Comparison of ENCODE assay signal across 8 cellular contexts in genomic region chr2:164061129-164061746, GRCh38.
A peak's percentile ranks its signal among the peaks of the same experiment; 100 is the strongest.
DNase-seq lines count a peak whose midpoint lies in the region; ATAC-seq and TF ChIP-seq lines count a peak whose summit lies in the region.

No MANE protein-coding gene starts in this region.

- no peaks in the 10 kb centered on the region for H3K27me3 ChIP-seq in AG04450 (ENCODE audit: control insufficient read depth, insufficient read depth, low read length)
- H3K27me3 ChIP-seq in osteoblast (ENCODE audit: insufficient read depth, low read length): no peaks in the 10 kb centered on the region

- H3K36me3 ChIP-seq in osteoblast (ENCODE audit: insufficient read depth, low read length): no peaks in the 10 kb centered on the region

- peak; percentile 66 for TF ChIP-seq CTCF in AG04450 (IDR thresholded peaks at IDR 0.05; ENCODE audit: low read depth, low read length)
- peak; percentile 74 for TF ChIP-seq CTCF in osteoblast (IDR thresholded peaks at IDR 0.05; ENCODE audit: extremely low read depth, low read depth, low read length)

- H3K4me1 ChIP-seq in osteoblast (ENCODE audit: insufficient read depth, low read length): no peaks in the 10 kb centered on the region

- peak overlapping the region; percentile 3 for H3K4me2 ChIP-seq in osteoblast (ENCODE audit: insufficient read depth, low read length)

- H3K4me3 ChIP-seq in AG04450 (ENCODE audit: low read depth, low read length): no peak overlapping the region
- no peak overlapping the region for H3K4me3 ChIP-seq in osteoblast (ENCODE audit: insufficient read depth, low read length)

- CTCF ChIA-PET in AG04450 (lab: Charles Lee): interaction anchor here (0.5 to 2.4 kb wide), 29 partner anchors 9 to 906 kb away, joined by 3 to 29 read pairs (median 4); no protein-coding TSS in a partner anchor

- H3K9me3 ChIP-seq in AG04450 (ENCODE audit: control insufficient read depth, insufficient read depth, low read length): no peaks in the 10 kb centered on the region
- no peaks in the 10 kb centered on the region for H3K9me3 ChIP-seq in osteoblast (ENCODE audit: low read depth, low read length)

- POLR2A ChIA-PET in AG04450 (lab: Yijun Ruan, JAX): no interaction called here

- no peaks in the 10 kb centered on the region for H3K79me2 ChIP-seq in osteoblast (ENCODE audit: insufficient read depth, low read length)

- no peak overlapping the region for H2AFZ ChIP-seq in osteoblast (ENCODE audit: low read length)

- H4K20me1 ChIP-seq in osteoblast (ENCODE audit: insufficient read depth, low read length): no peaks in the 10 kb centered on the region

- ATAC-seq in GM18498 (IDR thresholded peaks at IDR 0.05; ENCODE audit: unreplicated experiment): peak; percentile 75
- peak; percentile 49 for ATAC-seq in HG03108 (IDR thresholded peaks at IDR 0.05; ENCODE audit: unreplicated experiment)

- DNase-seq in AG04450 (ENCODE audit: low read depth, low spot score) (no peak), OCI-M1 (lab: John Stamatoyannopoulos, UW) (peak; percentile 81), fibroblast of gingiva (ENCODE audit: low read depth) (peak; percentile 9), osteoblast (ENCODE audit: insufficient read length, low spot score, missing footprints) (peak; percentile 15), cortex of kidney (lab: John Stamatoyannopoulos, UW) (no peak), NCI-H2171 treated with DMSO at 0.1 percent for 48 hours (lab: John Stamatoyannopoulos, UW) (no peak)

- no peak overlapping the region for H3K27ac ChIP-seq in AG04450 (ENCODE audit: low read depth, low read length)
- H3K27ac ChIP-seq in osteoblast (ENCODE audit: low read depth, low read length): no peak overlapping the region

Comparison
In these comparisons a context has a peak if more than half of its experiments do, and no peak if none do; other contexts are left out.
1. DNase-seq: peak in OCI-M1 (single experiment), fibroblast of gingiva (single experiment) and osteoblast (single experiment); none in AG04450 (single experiment), cortex of kidney (single experiment) and NCI-H2171 treated with DMSO at 0.1 percent for 48 hours (single experiment).